Comparison of ENCODE assay signal across 8 cellular contexts in the genomic region with DNA sequence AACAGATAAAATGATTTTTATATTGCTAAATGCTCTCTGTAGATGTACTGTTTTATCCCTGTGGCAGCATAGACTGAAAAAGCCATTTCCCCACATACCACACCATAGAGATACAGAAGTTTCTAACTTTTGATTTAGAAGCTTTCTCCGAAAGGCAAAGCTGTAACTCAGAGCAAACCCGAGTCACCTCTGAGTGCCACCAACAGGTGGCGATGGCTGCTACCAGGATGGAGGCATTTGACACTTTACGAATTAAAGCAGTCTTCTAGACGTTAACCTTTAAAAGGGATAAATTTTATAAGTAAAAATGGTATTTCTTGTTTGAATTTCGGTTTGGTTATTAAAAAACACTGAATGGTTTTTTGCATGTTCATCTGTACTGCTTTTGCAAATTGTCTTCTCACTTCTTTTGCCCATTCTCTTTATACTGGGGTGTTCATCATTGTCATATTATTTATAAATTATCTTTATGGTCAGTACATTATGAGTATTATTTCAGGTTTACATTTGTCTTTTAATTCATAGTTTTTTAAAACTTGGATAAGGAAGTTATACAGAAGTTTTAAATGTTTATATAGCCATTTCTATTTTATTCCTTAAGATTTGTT.
DNase-seq lines count a peak whose midpoint lies in the region; ATAC-seq and TF ChIP-seq lines count a peak whose summit lies in the region.

No MANE protein-coding gene starts in this region.

- intact Hi-C loops in Right ventricle myocardium inferior (cut with DNase I) = no loop called here
- intact Hi-C loops in cardiac septum (cut with DNase I) = loop anchor here (10.0 kb wide), 1 partner anchor 346 kb away; no protein-coding TSS in a partner anchor
- intact Hi-C loops in MCF 10A (cut with micrococcal nuclease) = loop anchor here (1.0 to 10.0 kb wide), 8 partner anchors 140 to 895 kb away; no protein-coding TSS in a partner anchor

- H3K27ac Mint-ChIP-seq in MCF 10A (ENCODE audit: low read depth, unreplicated experiment) = no peak overlapping the region

- no peaks in the 10 kb centered on the region for H3K36me3 Mint-ChIP-seq in MCF 10A (ENCODE audit: insufficient read depth, unreplicated experiment)

- H3K4me1 Mint-ChIP-seq in MCF 10A (ENCODE audit: insufficient read depth, unreplicated experiment) = peaks cover 22% of the 10 kb centered on the region

- no peak overlapping the region for H3K4me3 Mint-ChIP-seq in MCF 10A (ENCODE audit: unreplicated experiment)

- peak; percentile 54 for ATAC-seq in Right ventricle myocardium inferior
- peak; percentile 50 for ATAC-seq in HG02588 (IDR thresholded peaks at IDR 0.05; ENCODE audit: unreplicated experiment)
- peak; percentile 92 for ATAC-seq in left lobe of liver
- ATAC-seq in GM21360 (IDR thresholded peaks at IDR 0.05; ENCODE audit: unreplicated experiment) = no peak

- no peaks in the 10 kb centered on the region for H3K9me3 Mint-ChIP-seq in MCF 10A (ENCODE audit: unreplicated experiment)

- no TSS peak for BruUV-seq in MCF 10A (replicated peaks; lab: Mats Ljungman, UMichigan)

- DNase-seq in Right ventricle myocardium inferior (ENCODE audit: missing footprints) (peak; percentile 70), cardiac septum (ENCODE audit: low spot score) (no peak), NCI-H460 (ENCODE audit: extremely low read depth, low read depth) (peak; percentile 38), MCF 10A (ENCODE audit: unreplicated experiment) (peak; percentile 66), left lobe of liver (ENCODE audit: low spot score) (peak; percentile 54), NCI-H1930 (lab: John Stamatoyannopoulos, UW) (no peak)

- POLR2A ChIA-PET in MCF 10A (lab: Yijun Ruan, JAX) = interaction anchor here (0.6 to 1.2 kb wide), 2 partner anchors 9 to 539 kb away, joined by 3 read pairs; no protein-coding TSS in a partner anchor

- CTCF ChIA-PET in MCF 10A (lab: Yijun Ruan, JAX) = interaction anchor here (0.5 to 2.0 kb wide), 17 partner anchors 24 to 1070 kb away, joined by 3 to 15 read pairs (median 3); no protein-coding TSS in a partner anchor

- H3K27me3 Mint-ChIP-seq in MCF 10A (ENCODE audit: insufficient read depth, unreplicated experiment) = no peaks in the 10 kb centered on the region

- peak; percentile 86 for TF ChIP-seq CTCF in MCF 10A (IDR thresholded peaks at IDR 0.05; ENCODE audit: unreplicated experiment)

Comparison
In these comparisons a context has a peak if more than half of its experiments do, and no peak if none do; other contexts are left out.
1. DNase-seq: peak in Right ventricle myocardium inferior (single experiment), NCI-H460 (single experiment), MCF 10A (single experiment) and left lobe of liver (single experiment); none in cardiac septum (single experiment) and NCI-H1930 (0 of 2).